Comparison of ENCODE assay signal across 17 cellular contexts in the genomic region with DNA sequence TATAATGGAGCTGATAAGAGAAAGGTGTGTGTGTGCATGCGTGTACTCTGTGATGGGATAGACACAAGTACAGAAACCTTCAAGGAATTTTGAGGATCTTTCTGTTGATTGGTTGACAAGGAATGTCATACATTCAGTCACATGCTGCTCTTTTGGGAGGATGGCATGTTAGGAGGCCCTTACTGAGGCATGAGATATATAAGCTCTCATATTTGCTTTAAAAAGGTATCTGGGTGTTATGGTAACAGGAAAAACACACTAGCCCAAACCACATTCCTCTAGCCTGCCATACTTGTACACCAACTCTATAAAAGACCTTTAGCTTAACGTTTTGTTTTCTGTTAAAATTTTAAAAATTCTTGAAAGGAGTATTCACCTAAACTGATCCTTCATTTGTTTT.
DNase-seq lines count a peak whose midpoint lies in the region; ATAC-seq and TF ChIP-seq lines count a peak whose summit lies in the region.
"Had no signal": no experiment of that assay in that cellular context is flagged by ENCODE, and none has a peak within 500 bp of the region (broad histone marks: within the 10 kb centered on the region; RNA-seq: fewer than 3 reads in every experiment).

No MANE protein-coding gene starts in this region.

- H3K36me3 ChIP-seq in breast epithelium, result no peaks in the 10 kb centered on the region
- no peaks in the 10 kb centered on the region for H3K36me3 ChIP-seq in smooth muscle cell (ENCODE audit: low read depth)

- H3K36me3 Mint-ChIP-seq in activated CD4-positive, alpha-beta memory T cell treated with anti-CD3 and anti-CD28 coated beads for 36 hours, result no peaks in the 10 kb centered on the region

- ATAC-seq in foreskin keratinocyte, result peak; percentile 82
- ATAC-seq in HG03196 (IDR thresholded peaks at IDR 0.05; ENCODE audit: unreplicated experiment), result no peak
- ATAC-seq in GM18861 (IDR thresholded peaks at IDR 0.05; ENCODE audit: unreplicated experiment), result no peak
- ATAC-seq: GM23338, HepG2 had no signal

- H3K4me3 Mint-ChIP-seq in activated CD4-positive, alpha-beta memory T cell treated with anti-CD3 and anti-CD28 coated beads for 36 hours, result no peak overlapping the region
- H3K4me3 Mint-ChIP-seq: GM23338 had no signal

- no peak overlapping the region for H3K27ac Mint-ChIP-seq in activated CD4-positive, alpha-beta memory T cell treated with anti-CD3 and anti-CD28 coated beads for 36 hours
- H3K27ac Mint-ChIP-seq: GM23338 had no signal

- H3K79me2 ChIP-seq in smooth muscle cell (ENCODE audit: low read depth), result no peaks in the 10 kb centered on the region

- no peaks in the 10 kb centered on the region for H4K20me1 ChIP-seq in smooth muscle cell (ENCODE audit: low read depth)

- intact Hi-C loops in breast epithelium (cut with DNase I; ENCODE audit: low total_unique reads), result no loop called here
- intact Hi-C loops in activated CD4-positive, alpha-beta memory T cell treated with anti-CD3 and anti-CD28 coated beads for 36 hours (cut with micrococcal nuclease), result no loop called here

- H2AFZ ChIP-seq in smooth muscle cell (ENCODE audit: low read depth), result no peak overlapping the region
- H2AFZ ChIP-seq: GM23338 had no signal

- DNase-seq in HT-29 (ENCODE audit: low spot score), result peak; percentile 26
- no peak for DNase-seq in breast epithelium (ENCODE audit: low spot score in 2 of 2)
- DNase-seq in foreskin keratinocyte, result peak; percentile 75 to 85
- DNase-seq in smooth muscle cell (lab: John Stamatoyannopoulos, UW; ENCODE audit: unreplicated experiment), result no peak
- DNase-seq in activated CD4-positive, alpha-beta memory T cell treated with anti-CD3 and anti-CD28 coated beads for 36 hours, result no peak
- DNase-seq: C1 segment of cervical spinal cord, DMS 273 treated with DMSO at 0.1 percent for 48 hours, GF-D8, MM.1S, NCI-H1105, NCI-H1694, NCI-H69, RPMI8226 had no signal

- no peak overlapping the region for H3K4me2 ChIP-seq in smooth muscle cell
- H3K4me2 ChIP-seq: GM23338 had no signal

- H3K4me1 ChIP-seq in breast epithelium (no peaks in the 10 kb centered on the region), foreskin keratinocyte (peaks cover 20% of the 10 kb centered on the region), smooth muscle cell (ENCODE audit: low read depth) (no peaks in the 10 kb centered on the region)

- H3K27me3 ChIP-seq in breast epithelium (no peaks in the 10 kb centered on the region), foreskin keratinocyte (no peaks in the 10 kb centered on the region), smooth muscle cell (ENCODE audit: low read depth) (no peaks in the 10 kb centered on the region)

- 79% methylated on average over 2 of the region's 2 CpGs for WGBS in smooth muscle cell (ENCODE audit: low lambda C conversion rate)

- H3K9me3 Mint-ChIP-seq in activated CD4-positive, alpha-beta memory T cell treated with anti-CD3 and anti-CD28 coated beads for 36 hours, result peaks cover 6% of the 10 kb centered on the region

- TF ChIP-seq CTCF in breast epithelium (IDR thresholded peaks at IDR 0.05) (no peak), foreskin keratinocyte (conservative IDR thresholded peaks at IDR 0.05) (no peak), smooth muscle cell (IDR thresholded peaks at IDR 0.05; ENCODE audit: borderline replicate concordance, insufficient read depth, poor library complexity, severe bottlenecking) (no peak)

- POLR2A ChIA-PET in activated CD4-positive, alpha-beta memory T cell treated with anti-CD3 and anti-CD28 coated beads for 36 hours (lab: Charles Lee), result no interaction called here

- H3K27ac ChIP-seq in breast epithelium (peak overlapping the region; percentile 4 to 37), foreskin keratinocyte (peak overlapping the region; percentile 96), smooth muscle cell (ENCODE audit: low read depth) (peak overlapping the region; percentile 49)

- no peaks in the 10 kb centered on the region for H3K4me1 Mint-ChIP-seq in activated CD4-positive, alpha-beta memory T cell treated with anti-CD3 and anti-CD28 coated beads for 36 hours (ENCODE audit: low read depth)
- H3K4me1 Mint-ChIP-seq: GM23338 had no signal

- no peak for TF ChIP-seq POLR2A in breast epithelium (IDR thresholded peaks at IDR 0.05)

- H3F3A ChIP-seq in smooth muscle cell (ENCODE audit: low read depth), result no peaks in the 10 kb centered on the region

- no peaks in the 10 kb centered on the region for H3K9me3 ChIP-seq in breast epithelium
- no peaks in the 10 kb centered on the region for H3K9me3 ChIP-seq in smooth muscle cell (replicated peaks; ENCODE audit: low read depth)

- CTCF ChIA-PET in activated CD4-positive, alpha-beta memory T cell treated with anti-CD3 and anti-CD28 coated beads for 36 hours (lab: Charles Lee), result no interaction called here

- no peaks in the 10 kb centered on the region for H3K27me3 Mint-ChIP-seq in activated CD4-positive, alpha-beta memory T cell treated with anti-CD3 and anti-CD28 coated beads for 36 hours

- H3K4me3 ChIP-seq in breast epithelium (no peak overlapping the region), smooth muscle cell (no peak overlapping the region)
- H3K4me3 ChIP-seq: GM23338 had no signal

- H3K9ac ChIP-seq in smooth muscle cell (ENCODE audit: low read depth), result no peak overlapping the region

Comparison
In these comparisons a context has a peak if more than half of its experiments do, and no peak if none do; other contexts are left out.
1. DNase-seq: peak in HT-29 (single experiment) and foreskin keratinocyte (2 of 2); none in breast epithelium (0 of 2), smooth muscle cell (single experiment) and activated CD4-positive, alpha-beta memory T cell treated with anti-CD3 and anti-CD28 coated beads for 36 hours (single experiment).
2. H3K27ac ChIP-seq: peak in every context shown above with its lines; median percentile 96 in foreskin keratinocyte; 49 in smooth muscle cell; 20 in breast epithelium.